Comparison of ENCODE assay signal across 29 cellular contexts in the genomic region with DNA sequence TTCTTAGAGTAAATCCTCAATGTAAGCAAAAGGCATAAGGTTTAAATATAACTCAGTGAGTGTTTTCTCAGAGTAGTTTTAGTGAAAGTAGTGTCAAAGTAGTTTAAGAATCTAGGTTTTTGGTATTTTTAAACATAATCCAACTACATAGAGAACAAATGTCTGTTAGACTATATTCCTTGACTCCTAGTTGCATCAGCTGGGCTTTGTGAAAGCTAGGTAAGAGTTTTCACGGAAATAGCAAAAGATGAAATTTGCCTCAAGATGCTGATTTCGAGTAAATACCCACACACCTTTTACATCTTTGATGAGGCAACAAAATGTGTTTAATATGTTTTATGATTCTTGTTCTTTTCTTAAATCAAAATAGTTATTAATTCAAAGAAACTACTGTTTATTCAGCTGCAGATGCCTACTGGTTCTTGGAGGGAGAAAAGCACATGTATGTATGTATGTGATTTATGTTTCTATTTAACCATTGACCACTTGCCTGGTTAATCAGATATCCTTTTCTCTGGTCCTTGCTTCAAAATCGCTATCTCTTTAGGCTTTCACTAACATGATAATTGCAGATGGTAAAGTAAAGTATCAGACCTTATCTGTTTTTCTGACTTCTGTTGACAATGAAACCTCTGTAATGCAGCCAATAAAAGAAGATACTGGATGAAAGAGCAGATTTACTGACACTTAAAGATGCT.
"Had no signal": no experiment of that assay in that cellular context is flagged by ENCODE, and none has a peak within 500 bp of the region (broad histone marks: within the 10 kb centered on the region; RNA-seq: fewer than 3 reads in every experiment).

No MANE protein-coding gene starts in this region.

- H3K4me1 Mint-ChIP-seq: activated B cell treated with CpG ODN at 0.5 μM for 24 hours; activated CD4-positive, alpha-beta memory T cell treated with anti-CD3 and anti-CD28 coated beads, Interleukin-2, amount 10 ng/mL, durations not matched to agents 7 days and 5 days; activated CD8-positive, alpha-beta memory T cell treated with anti-CD3 and anti-CD28 coated beads, Interleukin-2, amount 10 ng/mL, durations not matched to agents 7 days and 5 days; activated naive CD8-positive, alpha-beta T cell treated with anti-CD3 and anti-CD28 coated beads for 36 hours; activated T-helper 17 cell treated with anti-CD3 and anti-CD28 coated beads, Interleukin-2, amount 50 U/mL, for 72 hours; central memory CD8-positive, alpha-beta T cell; naive B cell; stimulated activated naive CD8-positive, alpha-beta T cell treated with anti-CD3 and anti-CD28 coated beads, Interleukin-15, amount 100 ng/mL, for 72 hours had no signal

- H3K27me3 ChIP-seq: brain microvascular endothelial cell, gastroesophageal sphincter, heart right ventricle, ovary, suprapubic skin, transverse colon, vagina had no signal

- H3K27me3 Mint-ChIP-seq: activated B cell treated with CpG ODN at 0.5 μM for 24 hours; activated CD4-positive, alpha-beta memory T cell treated with anti-CD3 and anti-CD28 coated beads, Interleukin-2, amount 10 ng/mL, durations not matched to agents 7 days and 5 days; activated CD8-positive, alpha-beta memory T cell treated with anti-CD3 and anti-CD28 coated beads, Interleukin-2, amount 10 ng/mL, durations not matched to agents 7 days and 5 days; activated naive CD8-positive, alpha-beta T cell treated with anti-CD3 and anti-CD28 coated beads for 36 hours; activated T-helper 17 cell treated with anti-CD3 and anti-CD28 coated beads, Interleukin-2, amount 50 U/mL, for 72 hours; central memory CD8-positive, alpha-beta T cell; naive B cell; stimulated activated naive CD8-positive, alpha-beta T cell treated with anti-CD3 and anti-CD28 coated beads, Interleukin-15, amount 100 ng/mL, for 72 hours had no signal

- H3K9me3 Mint-ChIP-seq: activated B cell treated with CpG ODN at 0.5 μM for 24 hours; activated CD4-positive, alpha-beta memory T cell treated with anti-CD3 and anti-CD28 coated beads, Interleukin-2, amount 10 ng/mL, durations not matched to agents 7 days and 5 days; activated naive CD8-positive, alpha-beta T cell treated with anti-CD3 and anti-CD28 coated beads for 36 hours; activated T-helper 17 cell treated with anti-CD3 and anti-CD28 coated beads, Interleukin-2, amount 50 U/mL, for 72 hours; central memory CD8-positive, alpha-beta T cell; immature natural killer cell; naive B cell; stimulated activated naive CD8-positive, alpha-beta T cell treated with anti-CD3 and anti-CD28 coated beads, Interleukin-15, amount 100 ng/mL, for 72 hours had no signal

- H3K9me3 ChIP-seq: gastroesophageal sphincter, heart right ventricle, left ventricle myocardium inferior, mucosa of descending colon, ovary, psoas muscle, suprapubic skin, transverse colon, vagina had no signal

- H3K4me3 ChIP-seq: gastroesophageal sphincter, heart right ventricle, left ventricle myocardium inferior, mucosa of descending colon, ovary, psoas muscle, suprapubic skin, transverse colon, vagina had no signal

- ATAC-seq: activated CD8-positive, alpha-beta memory T cell treated with anti-CD3 and anti-CD28 coated beads, Interleukin-2, amount 10 ng/mL, durations not matched to agents 7 days and 5 days; activated T-helper 17 cell treated with anti-CD3 and anti-CD28 coated beads, Interleukin-2, amount 50 U/mL, for 72 hours; esophagus mucosa; gastroesophageal sphincter; mucosa of descending colon; stimulated activated naive CD8-positive, alpha-beta T cell treated with anti-CD3 and anti-CD28 coated beads, Interleukin-15, amount 100 ng/mL, for 72 hours had no signal

- H3K27ac ChIP-seq: gastroesophageal sphincter, heart right ventricle, left ventricle myocardium inferior, ovary, psoas muscle, suprapubic skin, transverse colon, vagina had no signal

- H3K27ac Mint-ChIP-seq: activated B cell treated with CpG ODN at 0.5 μM for 24 hours; activated CD4-positive, alpha-beta memory T cell treated with anti-CD3 and anti-CD28 coated beads, Interleukin-2, amount 10 ng/mL, durations not matched to agents 7 days and 5 days; activated CD8-positive, alpha-beta memory T cell treated with anti-CD3 and anti-CD28 coated beads, Interleukin-2, amount 10 ng/mL, durations not matched to agents 7 days and 5 days; activated naive CD8-positive, alpha-beta T cell treated with anti-CD3 and anti-CD28 coated beads for 36 hours; activated T-helper 17 cell treated with anti-CD3 and anti-CD28 coated beads, Interleukin-2, amount 50 U/mL, for 72 hours; stimulated activated naive CD8-positive, alpha-beta T cell treated with anti-CD3 and anti-CD28 coated beads, Interleukin-15, amount 100 ng/mL, for 72 hours had no signal

- H3K36me3 ChIP-seq: brain microvascular endothelial cell, gastroesophageal sphincter, heart right ventricle, left ventricle myocardium inferior, ovary, suprapubic skin, transverse colon, vagina had no signal

- H3K36me3 Mint-ChIP-seq: activated CD8-positive, alpha-beta memory T cell treated with anti-CD3 and anti-CD28 coated beads, Interleukin-2, amount 10 ng/mL, durations not matched to agents 7 days and 5 days; activated naive CD8-positive, alpha-beta T cell treated with anti-CD3 and anti-CD28 coated beads for 36 hours; immature natural killer cell; naive B cell had no signal

- DNase-seq: activated B cell treated with CpG ODN at 0.5 μM for 24 hours; activated CD4-positive, alpha-beta memory T cell treated with anti-CD3 and anti-CD28 coated beads, Interleukin-2, amount 10 ng/mL, durations not matched to agents 7 days and 5 days; activated CD4-positive, alpha-beta T cell treated with anti-CD3 and anti-CD28 coated beads for 48 hours; activated CD8-positive, alpha-beta memory T cell treated with anti-CD3 and anti-CD28 coated beads, Interleukin-2, amount 10 ng/mL, durations not matched to agents 7 days and 5 days; activated naive CD4-positive, alpha-beta T cell; activated naive CD8-positive, alpha-beta T cell treated with anti-CD3 and anti-CD28 coated beads for 36 hours; cortex of kidney; effector CD4-positive, alpha-beta T cell; heart right ventricle; immature natural killer cell; kidney glomerular epithelial cell; left ventricle myocardium inferior; mucosa of descending colon; naive B cell; ovary; psoas muscle; right cardiac atrium; stimulated activated CD4-positive, alpha-beta T cell treated with anti-CD3 and anti-CD28 coated beads, Interleukin-15, amount 100 ng/mL, for 24 hours; stimulated activated CD4-positive, alpha-beta T cell treated with anti-CD3 and anti-CD28 coated beads, Interleukin-2, amount 100 ng/mL, for 48 hours; stimulated activated naive CD8-positive, alpha-beta T cell treated with anti-CD3 and anti-CD28 coated beads, Interleukin-15, amount 100 ng/mL, for 72 hours; T-helper 2 cell; transverse colon had no signal

- H3K4me3 Mint-ChIP-seq: activated B cell treated with CpG ODN at 0.5 μM for 24 hours; activated CD4-positive, alpha-beta memory T cell treated with anti-CD3 and anti-CD28 coated beads, Interleukin-2, amount 10 ng/mL, durations not matched to agents 7 days and 5 days; activated CD8-positive, alpha-beta memory T cell treated with anti-CD3 and anti-CD28 coated beads, Interleukin-2, amount 10 ng/mL, durations not matched to agents 7 days and 5 days; activated naive CD8-positive, alpha-beta T cell treated with anti-CD3 and anti-CD28 coated beads for 36 hours; activated T-helper 17 cell treated with anti-CD3 and anti-CD28 coated beads, Interleukin-2, amount 50 U/mL, for 72 hours; central memory CD8-positive, alpha-beta T cell; immature natural killer cell; naive B cell; stimulated activated naive CD8-positive, alpha-beta T cell treated with anti-CD3 and anti-CD28 coated beads, Interleukin-15, amount 100 ng/mL, for 72 hours had no signal

- H3K4me1 ChIP-seq: suprapubic skin, vagina had no signal
